In the genomic region with DNA sequence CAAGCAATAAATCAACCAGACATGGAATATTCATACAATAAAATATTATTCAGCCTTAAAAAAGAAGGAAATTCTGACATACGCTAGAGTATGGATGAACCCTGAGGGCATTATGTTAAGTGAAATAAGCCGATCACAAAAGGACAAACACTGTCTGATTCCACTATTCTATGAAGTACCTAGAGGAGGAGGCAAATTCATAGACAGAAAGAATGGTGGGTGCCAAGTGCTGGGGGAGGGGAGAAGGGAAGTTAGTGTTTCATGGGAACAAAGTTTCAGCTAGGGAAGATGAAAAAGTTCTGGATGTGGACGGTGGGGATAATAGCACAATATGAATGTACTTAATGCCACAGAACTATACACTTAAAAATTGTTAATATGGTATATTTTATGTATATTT, we compare ENCODE assay signal across 1 cellular context.
TF ChIP-seq lines count a peak whose summit lies in the region.

No MANE protein-coding gene starts in this region.

TF ChIP-seq in GM23338, 12 proteins besides CTCF, POLR2A, EP300 and RAD21 (continued from another document):
- TF ChIP-seq, protein P1, sequence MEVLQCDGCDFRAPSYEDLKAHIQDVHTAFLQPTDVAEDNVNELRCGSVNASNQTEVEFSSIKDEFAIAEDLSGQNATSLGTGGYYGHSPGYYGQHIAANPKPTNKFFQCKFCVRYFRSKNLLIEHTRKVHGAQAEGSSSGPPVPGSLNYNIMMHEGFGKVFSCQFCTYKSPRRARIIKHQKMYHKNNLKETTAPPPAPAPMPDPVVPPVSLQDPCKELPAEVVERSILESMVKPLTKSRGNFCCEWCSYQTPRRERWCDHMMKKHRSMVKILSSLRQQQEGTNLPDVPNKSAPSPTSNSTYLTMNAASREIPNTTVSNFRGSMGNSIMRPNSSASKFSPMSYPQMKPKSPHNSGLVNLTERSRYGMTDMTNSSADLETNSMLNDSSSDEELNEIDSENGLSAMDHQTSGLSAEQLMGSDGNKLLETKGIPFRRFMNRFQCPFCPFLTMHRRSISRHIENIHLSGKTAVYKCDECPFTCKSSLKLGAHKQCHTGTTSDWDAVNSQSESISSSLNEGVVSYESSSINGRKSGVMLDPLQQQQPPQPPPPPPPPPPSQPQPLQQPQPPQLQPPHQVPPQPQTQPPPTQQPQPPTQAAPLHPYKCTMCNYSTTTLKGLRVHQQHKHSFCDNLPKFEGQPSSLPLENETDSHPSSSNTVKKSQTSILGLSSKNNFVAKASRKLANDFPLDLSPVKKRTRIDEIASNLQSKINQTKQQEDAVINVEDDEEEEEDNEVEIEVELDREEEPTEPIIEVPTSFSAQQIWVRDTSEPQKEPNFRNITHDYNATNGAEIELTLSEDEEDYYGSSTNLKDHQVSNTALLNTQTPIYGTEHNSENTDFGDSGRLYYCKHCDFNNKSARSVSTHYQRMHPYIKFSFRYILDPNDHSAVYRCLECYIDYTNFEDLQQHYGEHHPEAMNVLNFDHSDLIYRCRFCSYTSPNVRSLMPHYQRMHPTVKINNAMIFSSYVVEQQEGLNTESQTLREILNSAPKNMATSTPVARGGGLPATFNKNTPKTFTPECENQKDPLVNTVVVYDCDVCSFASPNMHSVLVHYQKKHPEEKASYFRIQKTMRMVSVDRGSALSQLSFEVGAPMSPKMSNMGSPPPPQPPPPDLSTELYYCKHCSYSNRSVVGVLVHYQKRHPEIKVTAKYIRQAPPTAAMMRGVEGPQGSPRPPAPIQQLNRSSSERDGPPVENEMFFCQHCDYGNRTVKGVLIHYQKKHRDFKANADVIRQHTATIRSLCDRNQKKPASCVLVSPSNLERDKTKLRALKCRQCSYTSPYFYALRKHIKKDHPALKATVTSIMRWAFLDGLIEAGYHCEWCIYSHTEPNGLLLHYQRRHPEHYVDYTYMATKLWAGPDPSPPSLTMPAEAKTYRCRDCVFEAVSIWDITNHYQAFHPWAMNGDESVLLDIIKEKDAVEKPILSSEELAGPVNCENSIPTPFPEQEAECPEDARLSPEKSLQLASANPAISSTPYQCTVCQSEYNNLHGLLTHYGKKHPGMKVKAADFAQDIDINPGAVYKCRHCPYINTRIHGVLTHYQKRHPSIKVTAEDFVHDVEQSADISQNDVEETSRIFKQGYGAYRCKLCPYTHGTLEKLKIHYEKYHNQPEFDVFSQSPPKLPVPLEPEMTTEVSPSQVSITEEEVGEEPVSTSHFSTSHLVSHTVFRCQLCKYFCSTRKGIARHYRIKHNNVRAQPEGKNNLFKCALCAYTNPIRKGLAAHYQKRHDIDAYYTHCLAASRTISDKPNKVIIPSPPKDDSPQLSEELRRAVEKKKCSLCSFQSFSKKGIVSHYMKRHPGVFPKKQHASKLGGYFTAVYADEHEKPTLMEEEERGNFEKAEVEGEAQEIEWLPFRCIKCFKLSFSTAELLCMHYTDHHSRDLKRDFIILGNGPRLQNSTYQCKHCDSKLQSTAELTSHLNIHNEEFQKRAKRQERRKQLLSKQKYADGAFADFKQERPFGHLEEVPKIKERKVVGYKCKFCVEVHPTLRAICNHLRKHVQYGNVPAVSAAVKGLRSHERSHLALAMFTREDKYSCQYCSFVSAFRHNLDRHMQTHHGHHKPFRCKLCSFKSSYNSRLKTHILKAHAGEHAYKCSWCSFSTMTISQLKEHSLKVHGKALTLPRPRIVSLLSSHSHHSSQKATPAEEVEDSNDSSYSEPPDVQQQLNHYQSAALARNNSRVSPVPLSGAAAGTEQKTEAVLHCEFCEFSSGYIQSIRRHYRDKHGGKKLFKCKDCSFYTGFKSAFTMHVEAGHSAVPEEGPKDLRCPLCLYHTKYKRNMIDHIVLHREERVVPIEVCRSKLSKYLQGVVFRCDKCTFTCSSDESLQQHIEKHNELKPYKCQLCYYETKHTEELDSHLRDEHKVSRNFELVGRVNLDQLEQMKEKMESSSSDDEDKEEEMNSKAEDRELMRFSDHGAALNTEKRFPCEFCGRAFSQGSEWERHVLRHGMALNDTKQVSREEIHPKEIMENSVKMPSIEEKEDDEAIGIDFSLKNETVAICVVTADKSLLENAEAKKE (CRISPR knock-in tag; IDR thresholded peaks at IDR 0.05) = no peak
- TF ChIP-seq EZH2phosphoT487 (IDR thresholded peaks at IDR 0.05; ENCODE audit: unreplicated experiment) = no peak
- no peak for TF ChIP-seq JUNB (IDR thresholded peaks at IDR 0.05; ENCODE audit: unreplicated experiment)
- TF ChIP-seq, protein P2, sequence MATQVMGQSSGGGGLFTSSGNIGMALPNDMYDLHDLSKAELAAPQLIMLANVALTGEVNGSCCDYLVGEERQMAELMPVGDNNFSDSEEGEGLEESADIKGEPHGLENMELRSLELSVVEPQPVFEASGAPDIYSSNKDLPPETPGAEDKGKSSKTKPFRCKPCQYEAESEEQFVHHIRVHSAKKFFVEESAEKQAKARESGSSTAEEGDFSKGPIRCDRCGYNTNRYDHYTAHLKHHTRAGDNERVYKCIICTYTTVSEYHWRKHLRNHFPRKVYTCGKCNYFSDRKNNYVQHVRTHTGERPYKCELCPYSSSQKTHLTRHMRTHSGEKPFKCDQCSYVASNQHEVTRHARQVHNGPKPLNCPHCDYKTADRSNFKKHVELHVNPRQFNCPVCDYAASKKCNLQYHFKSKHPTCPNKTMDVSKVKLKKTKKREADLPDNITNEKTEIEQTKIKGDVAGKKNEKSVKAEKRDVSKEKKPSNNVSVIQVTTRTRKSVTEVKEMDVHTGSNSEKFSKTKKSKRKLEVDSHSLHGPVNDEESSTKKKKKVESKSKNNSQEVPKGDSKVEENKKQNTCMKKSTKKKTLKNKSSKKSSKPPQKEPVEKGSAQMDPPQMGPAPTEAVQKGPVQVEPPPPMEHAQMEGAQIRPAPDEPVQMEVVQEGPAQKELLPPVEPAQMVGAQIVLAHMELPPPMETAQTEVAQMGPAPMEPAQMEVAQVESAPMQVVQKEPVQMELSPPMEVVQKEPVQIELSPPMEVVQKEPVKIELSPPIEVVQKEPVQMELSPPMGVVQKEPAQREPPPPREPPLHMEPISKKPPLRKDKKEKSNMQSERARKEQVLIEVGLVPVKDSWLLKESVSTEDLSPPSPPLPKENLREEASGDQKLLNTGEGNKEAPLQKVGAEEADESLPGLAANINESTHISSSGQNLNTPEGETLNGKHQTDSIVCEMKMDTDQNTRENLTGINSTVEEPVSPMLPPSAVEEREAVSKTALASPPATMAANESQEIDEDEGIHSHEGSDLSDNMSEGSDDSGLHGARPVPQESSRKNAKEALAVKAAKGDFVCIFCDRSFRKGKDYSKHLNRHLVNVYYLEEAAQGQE (IDR thresholded peaks at IDR 0.05; ENCODE audit: unreplicated experiment) = no peak
- TF ChIP-seq, protein P3, sequence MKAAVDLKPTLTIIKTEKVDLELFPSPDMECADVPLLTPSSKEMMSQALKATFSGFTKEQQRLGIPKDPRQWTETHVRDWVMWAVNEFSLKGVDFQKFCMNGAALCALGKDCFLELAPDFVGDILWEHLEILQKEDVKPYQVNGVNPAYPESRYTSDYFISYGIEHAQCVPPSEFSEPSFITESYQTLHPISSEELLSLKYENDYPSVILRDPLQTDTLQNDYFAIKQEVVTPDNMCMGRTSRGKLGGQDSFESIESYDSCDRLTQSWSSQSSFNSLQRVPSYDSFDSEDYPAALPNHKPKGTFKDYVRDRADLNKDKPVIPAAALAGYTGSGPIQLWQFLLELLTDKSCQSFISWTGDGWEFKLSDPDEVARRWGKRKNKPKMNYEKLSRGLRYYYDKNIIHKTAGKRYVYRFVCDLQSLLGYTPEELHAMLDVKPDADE (IDR thresholded peaks at IDR 0.05) = no peak
- TF ChIP-seq ZNF331 (CRISPR knock-in tag; IDR thresholded peaks at IDR 0.05; ENCODE audit: low read depth) = no peak
- no peak for TF ChIP-seq NANOG (IDR thresholded peaks at IDR 0.05; ENCODE audit: borderline replicate concordance)
- no peak for TF ChIP-seq STAT1 (IDR thresholded peaks at IDR 0.05; ENCODE audit: unreplicated experiment)
- no peak for TF ChIP-seq CREB1 (CRISPR knock-in tag; IDR thresholded peaks at IDR 0.05; ENCODE audit: low read depth)
- no peak for TF ChIP-seq EZH2 (IDR thresholded peaks at IDR 0.05; ENCODE audit: low read depth, unreplicated experiment)
- TF ChIP-seq ZNF114 (CRISPR knock-in tag; IDR thresholded peaks at IDR 0.05) = no peak
